ENCODE assay signal across 1 cellular context in the genomic region with DNA sequence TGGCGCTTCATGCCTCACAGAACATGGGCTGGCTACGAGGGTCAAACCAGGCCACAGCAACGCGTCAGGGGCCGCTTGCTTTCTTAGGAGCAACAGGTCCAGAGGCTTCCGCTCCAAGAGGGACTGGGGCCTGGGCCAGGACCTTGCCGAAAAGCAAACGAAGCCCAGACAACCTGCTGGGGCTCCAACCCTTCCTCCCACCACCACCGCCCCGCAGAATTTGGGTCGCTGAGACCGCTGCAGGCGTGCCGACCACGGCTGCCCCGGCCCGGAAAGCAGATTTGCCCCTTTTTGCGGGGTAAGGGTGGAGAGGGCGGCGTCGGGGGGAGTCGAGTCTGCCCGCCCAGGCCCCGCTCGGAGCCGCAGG.
TF ChIP-seq lines count a peak whose summit lies in the region.

No MANE protein-coding gene starts in this region.

TF ChIP-seq in IMR-90, 13 proteins besides CTCF, POLR2A, EP300 and RAD21:
- TF ChIP-seq FOS (IDR thresholded peaks at IDR 0.05; ENCODE audit: low read depth, low read length) (no peak), MXI1 (IDR thresholded peaks at IDR 0.05; ENCODE audit: borderline replicate concordance, low read depth, low read length) (peak; percentile 19; the same call in 1 of the 2 replicates)
- TF ChIP-seq, protein P1, sequence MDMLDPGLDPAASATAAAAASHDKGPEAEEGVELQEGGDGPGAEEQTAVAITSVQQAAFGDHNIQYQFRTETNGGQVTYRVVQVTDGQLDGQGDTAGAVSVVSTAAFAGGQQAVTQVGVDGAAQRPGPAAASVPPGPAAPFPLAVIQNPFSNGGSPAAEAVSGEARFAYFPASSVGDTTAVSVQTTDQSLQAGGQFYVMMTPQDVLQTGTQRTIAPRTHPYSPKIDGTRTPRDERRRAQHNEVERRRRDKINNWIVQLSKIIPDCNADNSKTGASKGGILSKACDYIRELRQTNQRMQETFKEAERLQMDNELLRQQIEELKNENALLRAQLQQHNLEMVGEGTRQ (IDR thresholded peaks at IDR 0.05; ENCODE audit: low read depth, low read length): no peak
